In the genomic region with DNA sequence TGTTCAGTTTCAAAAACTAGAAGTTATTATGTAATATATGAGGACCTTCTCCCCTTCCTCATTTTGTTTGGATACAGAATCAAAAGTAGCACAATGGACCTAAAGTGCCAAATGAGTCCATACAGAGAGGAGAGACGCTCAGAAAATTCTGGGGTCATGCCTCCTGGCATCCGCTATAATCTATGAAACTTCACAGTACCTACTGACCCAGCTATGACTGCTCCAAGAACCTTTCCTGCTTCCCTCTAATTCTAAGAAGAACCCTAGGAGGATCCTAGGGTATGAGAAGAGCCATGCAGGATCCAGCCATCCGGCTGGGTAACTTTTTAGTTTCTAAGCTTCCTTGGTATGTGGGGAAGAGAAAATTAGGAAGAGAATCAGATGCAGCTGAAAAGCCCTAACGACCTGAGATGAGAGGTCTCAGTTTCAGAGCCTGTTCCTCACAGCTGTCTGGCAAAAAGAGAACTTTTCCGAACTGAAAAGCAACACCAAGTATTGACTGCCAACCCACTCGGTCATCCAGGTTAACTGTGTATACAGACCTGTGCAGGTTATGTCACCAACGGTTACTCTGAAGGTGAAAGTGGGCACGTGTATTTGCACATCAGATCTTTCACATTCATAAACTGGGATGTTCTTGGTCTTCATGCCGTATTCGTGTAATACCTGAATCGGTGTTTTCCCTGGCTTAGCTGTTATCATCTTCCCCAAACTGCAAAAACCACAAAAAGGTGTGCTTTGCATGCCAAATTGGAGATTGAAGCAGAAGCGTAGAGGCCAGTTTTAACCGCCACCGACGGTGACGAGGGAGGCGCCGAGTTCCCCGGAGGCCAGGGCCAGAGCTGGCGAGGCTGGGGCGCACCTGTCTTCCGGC, we compare ENCODE assay signal across 8 cellular contexts. TPM values are rescaled to one million over a fixed set of nuclear protein-coding genes. Genes with fewer than 3 reads are reported as not detected.
A peak's percentile ranks its signal among the peaks of the same experiment; 100 is the strongest.
DNase-seq lines count a peak whose midpoint lies in the region; ATAC-seq, FAIRE-seq and TF ChIP-seq lines count a peak whose summit lies in the region.

No MANE protein-coding gene starts in this region.

- TF ChIP-seq CTCF in AG10803 (conservative IDR thresholded peaks at IDR 0.05; ENCODE audit: low read length) (no peak), Peyer's patch (IDR thresholded peaks at IDR 0.05) (no peak)

- peak overlapping the region; percentile 100 for H2BK5ac ChIP-seq in neuronal stem cell (ENCODE audit: low read length)

- no peak overlapping the region for H2BK15ac ChIP-seq in neuronal stem cell (ENCODE audit: low read length)

- no peak for DNase-seq in AG10803 (ENCODE audit: low read depth)
- DNase-seq in Peyer's patch, result no peak
- no peak for DNase-seq in epithelial cell of prostate (ENCODE audit: low read depth, low spot score)
- DNase-seq in neuronal stem cell (ENCODE audit: low spot score), result peak; percentile 1
- no peak for DNase-seq in GM12892 (ENCODE audit: insufficient read length)
- DNase-seq in stimulated activated CD8-positive, alpha-beta memory T cell treated with anti-CD3 and anti-CD28 coated beads, Interleukin-4, amount 100 ng/mL, for 48 hours, result no peak

- no peak overlapping the region for H3K4ac ChIP-seq in neuronal stem cell (ENCODE audit: low read length)

- no peak overlapping the region for H3K14ac ChIP-seq in neuronal stem cell (ENCODE audit: low read length)

- H4K8ac ChIP-seq in neuronal stem cell (ENCODE audit: low read depth, low read length), result no peak overlapping the region

- peak overlapping the region; percentile 92 for H3K18ac ChIP-seq in neuronal stem cell (ENCODE audit: low read length)

- H4K91ac ChIP-seq in neuronal stem cell (ENCODE audit: low read depth, low read length, poor library complexity), result no peak overlapping the region

- peaks cover 8% of the 10 kb centered on the region for H3K79me1 ChIP-seq in neuronal stem cell (ENCODE audit: low read depth, low read length)

- H3K9ac ChIP-seq in neuronal stem cell (ENCODE audit: low read depth, low read length, poor library complexity), result peak overlapping the region; percentile 92

- no peak overlapping the region for H2AK5ac ChIP-seq in neuronal stem cell (ENCODE audit: low read depth, low read length)

- H3K27ac ChIP-seq in Peyer's patch (peak overlapping the region; percentile 97 to 99 (median 98)), epithelial cell of prostate (peak overlapping the region; percentile 86), neuronal stem cell (replicated peaks; ENCODE audit: low read length) (no peak overlapping the region)

- H3K36me3 ChIP-seq in Peyer's patch, result peaks cover 0 to 27% (median 0%) of the 10 kb centered on the region in 3 donors
- H3K36me3 ChIP-seq in neuronal stem cell (replicated peaks in 1 of 2; ENCODE audit: control insufficient read depth in 2 of 2, insufficient read depth in 2 of 2, low read length in 2 of 2), result peaks cover 19 to 52% of the 10 kb centered on the region in 2 donors

- H3K23ac ChIP-seq in neuronal stem cell (ENCODE audit: low read depth, low read length, poor library complexity), result peak overlapping the region; percentile 100

- no peak for TF ChIP-seq POLR2A in Peyer's patch (IDR thresholded peaks at IDR 0.05)
- TF ChIP-seq POLR2A in GM12892 (IDR thresholded peaks at IDR 0.05; ENCODE audit: low read depth, low read length), result no peak

- peak overlapping the region; percentile 100 for H2AFZ ChIP-seq in neuronal stem cell (ENCODE audit: low read length)

- FAIRE-seq in GM12892 (lab: Jason Lieb, UNC), result no peak

- peak; percentile 11 for ATAC-seq in GM18517 (IDR thresholded peaks at IDR 0.05; ENCODE audit: unreplicated experiment)
- ATAC-seq in HG02970 (IDR thresholded peaks at IDR 0.05; ENCODE audit: low FRiP score, unreplicated experiment), result peak; percentile 41

- no peak overlapping the region for H2BK12ac ChIP-seq in neuronal stem cell (ENCODE audit: low read length)

- H3K4me3 ChIP-seq in AG10803 (ENCODE audit: low read length), result peak overlapping the region; percentile 78
- H3K4me3 ChIP-seq in Peyer's patch, result peak overlapping the region; percentile 85 to 94 (median 90)
- H3K4me3 ChIP-seq in neuronal stem cell (ENCODE audit: low read length in 2 of 2), result peak overlapping the region; percentile 93 to 98

- no peak overlapping the region for H2BK120ac ChIP-seq in neuronal stem cell (ENCODE audit: low read depth, low read length)

- H3K27me3 ChIP-seq in Peyer's patch (no peaks in the 10 kb centered on the region), neuronal stem cell (ENCODE audit: control insufficient read depth in 3 of 3, insufficient read depth in 3 of 3, low read depth in 1 of 3, low read length in 3 of 3) (no peaks in the 10 kb centered on the region)

- no CpG with 5 or more reads among the region's 22 CpGs for WGBS in neuronal stem cell (ENCODE audit: extremely low coverage in 2 of 2, insufficient read length in 2 of 2, insufficient replicate concordance in 1 of 2), 2 donors

- H3K4me2 ChIP-seq in neuronal stem cell (ENCODE audit: insufficient read depth, low read length, poor library complexity, severe bottlenecking), result peak overlapping the region; percentile 74

- no peaks in the 10 kb centered on the region for H3K9me3 ChIP-seq in Peyer's patch
- H3K9me3 ChIP-seq in neuronal stem cell (replicated peaks in 1 of 2; ENCODE audit: control insufficient read depth in 2 of 2, insufficient read depth in 1 of 2, low read depth in 1 of 2, low read length in 2 of 2), result no peaks in the 10 kb centered on the region

- H3K4me1 ChIP-seq in Peyer's patch (peaks cover 0 to 23% (median 0%) of the 10 kb centered on the region in 4 donors), neuronal stem cell (ENCODE audit: control insufficient read depth in 2 of 2, insufficient read depth in 1 of 2, low read depth in 1 of 2, low read length in 2 of 2) (peaks cover 6 to 23% of the 10 kb centered on the region in 2 donors)

RNA-seq across cellular contexts. Expression of gene PRKRA, which starts 1.0 kb away (rescaled TPM):
- 10 to 100 TPM; 22.4 to 54.9 (median 34.5) TPM for total RNA-seq in Peyer's patch
- 93.4 TPM for polyA plus RNA-seq in neuronal stem cell (2013, experiment 1 of 2)
- polyA plus RNA-seq in neuronal stem cell (2013, experiment 2 of 2), result 94.0 TPM
- 58.2 TPM for polyA plus RNA-seq in GM12892 (2012; ENCODE audit: missing spikeins)

RNA-seq across cellular contexts. Expression of gene PJVK, which starts 1.2 kb away (rescaled TPM):
- total RNA-seq in Peyer's patch, result 1 to 10 TPM in 3 of 4 donors, not detected in 1; 1.7 to 3.1 (median 1.8) TPM
- 3.0 TPM for polyA plus RNA-seq in neuronal stem cell (2013, experiment 1 of 2)
- 2.9 TPM for polyA plus RNA-seq in neuronal stem cell (2013, experiment 2 of 2)
- polyA plus RNA-seq in GM12892 (2012; ENCODE audit: missing spikeins), result 3.7 TPM

RNA-seq across cellular contexts. Expression of gene FKBP7, which starts 28.5 kb away (rescaled TPM):
- 1 to 10 TPM in 2 of 4 donors, under 1 TPM in 2; 0.53 to 5.3 (median 1.0) TPM for total RNA-seq in Peyer's patch
- 27.1 TPM for polyA plus RNA-seq in neuronal stem cell (2013, experiment 1 of 2)
- 28.5 TPM for polyA plus RNA-seq in neuronal stem cell (2013, experiment 2 of 2)
- 7.2 TPM for polyA plus RNA-seq in GM12892 (2012; ENCODE audit: missing spikeins)

RNA-seq across cellular contexts. Expression of gene PLEKHA3, which starts 30.3 kb away (rescaled TPM):
- 10 to 100 TPM in 1 of 4 donors, 1 to 10 TPM in 3; 7.4 to 13.3 (median 8.6) TPM for total RNA-seq in Peyer's patch
- polyA plus RNA-seq in neuronal stem cell (2013, experiment 1 of 2), result 23.5 TPM
- polyA plus RNA-seq in neuronal stem cell (2013, experiment 2 of 2), result 25.0 TPM
- polyA plus RNA-seq in GM12892 (2012; ENCODE audit: missing spikeins), result 8.4 TPM
